Comparison of ENCODE assay signal across 25 cellular contexts in genomic region chrX:113980953-113981352, GRCh38.
"Had no signal": no experiment of that assay in that cellular context is flagged by ENCODE, and none has a peak within 500 bp of the region (broad histone marks: within the 10 kb centered on the region; RNA-seq: fewer than 3 reads in every experiment).

No MANE protein-coding gene starts in this region.

- ATAC-seq: activated CD8-positive, alpha-beta memory T cell treated with anti-CD3 and anti-CD28 coated beads, Interleukin-2, amount 10 ng/mL, durations not matched to agents 7 days and 5 days; activated CD8-positive, alpha-beta T cell treated with anti-CD3 and anti-CD28 coated beads for 36 hours; heart right ventricle; left cardiac atrium; mucosa of descending colon; T-helper 17 cell had no signal

- H3K36me3 Mint-ChIP-seq: activated CD8-positive, alpha-beta memory T cell treated with anti-CD3 and anti-CD28 coated beads, Interleukin-2, amount 10 ng/mL, durations not matched to agents 7 days and 5 days; brain had no signal

- H3K4me1 Mint-ChIP-seq: activated CD4-positive, alpha-beta T cell treated with anti-CD3 and anti-CD28 coated beads, Interleukin-2, amount 10 ng/mL, durations not matched to agents 24 days and 14 days; activated CD8-positive, alpha-beta memory T cell treated with anti-CD3 and anti-CD28 coated beads, Interleukin-2, amount 10 ng/mL, durations not matched to agents 7 days and 5 days; brain; neural crest cell; T-helper 17 cell had no signal

- H3K4me3 ChIP-seq: heart right ventricle, mucosa of descending colon, sigmoid colon, smooth muscle cell, testis had no signal

- DNase-seq: activated CD4-positive, alpha-beta T cell treated with anti-CD3 and anti-CD28 coated beads, Interleukin-2, amount 10 ng/mL, durations not matched to agents 24 days and 14 days; activated CD8-positive, alpha-beta memory T cell treated with anti-CD3 and anti-CD28 coated beads, Interleukin-2, amount 10 ng/mL, durations not matched to agents 7 days and 5 days; activated CD8-positive, alpha-beta T cell treated with anti-CD3 and anti-CD28 coated beads for 36 hours; activated gamma-delta T cell; activated naive CD4-positive, alpha-beta T cell treated with anti-CD3 and anti-CD28 coated beads, Interleukin-2, amount 50 U/mL, for 16 hours; anterior cingulate cortex; heart right ventricle; islet precursor cell; left cardiac atrium; mesenchymal stem cell; mucosa of descending colon; occipital lobe; retina; sigmoid colon; stimulated activated CD4-positive, alpha-beta T cell treated with anti-CD3 and anti-CD28 coated beads, Interleukin-15, amount 100 ng/mL, for 24 hours; stimulated activated naive CD4-positive, alpha-beta T cell; T-helper 17 cell; testis; trophoblast cell had no signal

- H3K9me3 Mint-ChIP-seq: activated CD8-positive, alpha-beta T cell treated with anti-CD3 and anti-CD28 coated beads for 36 hours; activated T-helper 1 cell treated with anti-CD3 and anti-CD28 coated beads, Interleukin-12 subunit alpha, Interleukin-12 subunit beta, Interleukin-2, Interleukin-4 antibody, amounts not matched to agents 30 ng/mL and 10 ng/mL and 1 ng/mL, durations not matched to agents 14 hours and 24 hours and 36 hours had no signal

- H3K27ac Mint-ChIP-seq: activated CD4-positive, alpha-beta T cell treated with anti-CD3 and anti-CD28 coated beads, Interleukin-2, amount 10 ng/mL, durations not matched to agents 24 days and 14 days; activated CD8-positive, alpha-beta memory T cell treated with anti-CD3 and anti-CD28 coated beads, Interleukin-2, amount 10 ng/mL, durations not matched to agents 7 days and 5 days; activated CD8-positive, alpha-beta T cell treated with anti-CD3 and anti-CD28 coated beads for 36 hours; activated T-helper 1 cell treated with anti-CD3 and anti-CD28 coated beads, Interleukin-12 subunit alpha, Interleukin-12 subunit beta, Interleukin-2, Interleukin-4 antibody, amounts not matched to agents 30 ng/mL and 10 ng/mL and 1 ng/mL, durations not matched to agents 14 hours and 24 hours and 36 hours; brain; progenitor cell of endocrine pancreas; T-helper 17 cell had no signal

- H3K4me3 Mint-ChIP-seq: activated CD4-positive, alpha-beta T cell treated with anti-CD3 and anti-CD28 coated beads, Interleukin-2, amount 10 ng/mL, durations not matched to agents 24 days and 14 days; activated CD8-positive, alpha-beta memory T cell treated with anti-CD3 and anti-CD28 coated beads, Interleukin-2, amount 10 ng/mL, durations not matched to agents 7 days and 5 days; activated CD8-positive, alpha-beta T cell treated with anti-CD3 and anti-CD28 coated beads for 36 hours; activated T-helper 1 cell treated with anti-CD3 and anti-CD28 coated beads, Interleukin-12 subunit alpha, Interleukin-12 subunit beta, Interleukin-2, Interleukin-4 antibody, amounts not matched to agents 30 ng/mL and 10 ng/mL and 1 ng/mL, durations not matched to agents 14 hours and 24 hours and 36 hours; brain; neural crest cell; T-helper 17 cell had no signal

- H3K4me2 ChIP-seq: smooth muscle cell had no signal

- H3K36me3 ChIP-seq: heart right ventricle, sigmoid colon had no signal

- H3K27ac ChIP-seq: epithelial cell of prostate, heart right ventricle, sigmoid colon, testis had no signal

- H3K27me3 Mint-ChIP-seq: activated CD4-positive, alpha-beta T cell treated with anti-CD3 and anti-CD28 coated beads, Interleukin-2, amount 10 ng/mL, durations not matched to agents 24 days and 14 days; activated CD8-positive, alpha-beta memory T cell treated with anti-CD3 and anti-CD28 coated beads, Interleukin-2, amount 10 ng/mL, durations not matched to agents 7 days and 5 days; activated CD8-positive, alpha-beta T cell treated with anti-CD3 and anti-CD28 coated beads for 36 hours; brain; progenitor cell of endocrine pancreas; T-helper 17 cell had no signal

- H3K9me3 ChIP-seq: mucosa of descending colon, sigmoid colon, testis had no signal

- H3K27me3 ChIP-seq: sigmoid colon, testis had no signal

- H3K4me1 ChIP-seq: heart right ventricle, sigmoid colon, testis had no signal
